ENCODE assay signal across 27 cellular contexts in the genomic region with DNA sequence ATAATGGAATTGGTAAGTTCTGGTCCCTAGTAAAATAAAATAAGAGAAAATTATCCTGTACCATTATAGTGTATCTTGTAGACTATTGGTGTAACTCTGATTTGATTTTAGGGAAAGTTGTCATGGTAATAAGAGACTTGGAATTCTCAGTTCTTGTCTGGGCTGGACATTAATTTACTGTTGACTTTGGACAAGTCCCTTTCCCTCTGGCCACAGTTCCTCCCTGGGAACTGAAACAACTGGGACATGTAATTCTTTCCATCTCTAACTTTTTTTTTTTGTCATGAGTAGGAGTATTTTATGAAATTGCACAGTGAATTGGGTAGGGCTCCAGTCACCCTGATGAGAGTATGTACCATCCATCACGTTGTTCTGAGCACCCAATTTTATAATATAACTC. TPM values are rescaled to one million over a fixed set of nuclear protein-coding genes. Genes with fewer than 3 reads are reported as not detected.
DNase-seq lines count a peak whose midpoint lies in the region; ATAC-seq and TF ChIP-seq lines count a peak whose summit lies in the region.
"Had no signal": no experiment of that assay in that cellular context is flagged by ENCODE, and none has a peak within 500 bp of the region (broad histone marks: within the 10 kb centered on the region; RNA-seq: fewer than 3 reads in every experiment).

No MANE protein-coding gene starts in this region.

- H3K9me3 ChIP-seq in esophagus muscularis mucosa (no peaks in the 10 kb centered on the region), thoracic aorta (no peaks in the 10 kb centered on the region)
- H3K9me3 ChIP-seq: BE2C, BLaER1 had no signal

- H3K36me3 Mint-ChIP-seq in chondrocyte (ENCODE audit: low read depth) = no peaks in the 10 kb centered on the region
- H3K36me3 Mint-ChIP-seq in type B pancreatic cell = no peaks in the 10 kb centered on the region
- H3K36me3 Mint-ChIP-seq in mesothelial cell of epicardium = no peaks in the 10 kb centered on the region
- H3K36me3 Mint-ChIP-seq: CD14-positive monocyte; CD4-positive, alpha-beta memory T cell; CD4-positive, CD25-positive, alpha-beta regulatory T cell; CD8-positive, alpha-beta memory T cell had no signal

- intact Hi-C loops in esophagus muscularis mucosa (cut with DNase I) = no loop called here

- H3K9me3 Mint-ChIP-seq in chondrocyte (ENCODE audit: low read depth) (no peaks in the 10 kb centered on the region), type B pancreatic cell (no peaks in the 10 kb centered on the region), mesothelial cell of epicardium (no peaks in the 10 kb centered on the region)
- H3K9me3 Mint-ChIP-seq: CD14-positive monocyte; CD4-positive, alpha-beta memory T cell; CD8-positive, alpha-beta memory T cell had no signal

- H3K36me3 ChIP-seq in esophagus muscularis mucosa (no peaks in the 10 kb centered on the region), thoracic aorta (no peaks in the 10 kb centered on the region)
- H3K36me3 ChIP-seq: BE2C, BLaER1 had no signal

- H3K4me1 Mint-ChIP-seq in chondrocyte (ENCODE audit: low read depth) = peaks cover 67% of the 10 kb centered on the region
- peaks cover 7% of the 10 kb centered on the region for H3K4me1 Mint-ChIP-seq in type B pancreatic cell (ENCODE audit: unreplicated experiment)
- H3K4me1 Mint-ChIP-seq in mesothelial cell of epicardium = peaks cover 18% of the 10 kb centered on the region
- H3K4me1 Mint-ChIP-seq: CD14-positive monocyte; CD4-positive, alpha-beta memory T cell had no signal

- no peak for TF ChIP-seq EP300 in esophagus muscularis mucosa (IDR thresholded peaks at IDR 0.05)

- H3K4me1 ChIP-seq in esophagus muscularis mucosa (no peaks in the 10 kb centered on the region), thoracic aorta (ENCODE audit: control insufficient read depth in 1 of 2, low read depth in 2 of 2) (peaks cover 34 to 56% of the 10 kb centered on the region in 2 donors)
- H3K4me1 ChIP-seq: BE2C, BLaER1 had no signal

- WGBS in esophagus muscularis mucosa = 62% methylated on average over 1 of the region's 1 CpG

- no peak for TF ChIP-seq POLR2A in esophagus muscularis mucosa (IDR thresholded peaks at IDR 0.05; ENCODE audit: low read depth)

- no peak for DNase-seq in chondrocyte (ENCODE audit: low spot score)
- DNase-seq in esophagus muscularis mucosa (ENCODE audit: extremely low spot score) = peak; percentile 26
- DNase-seq in thoracic aorta (ENCODE audit: low spot score) = no peak
- no peak for DNase-seq in type B pancreatic cell (ENCODE audit: extremely low spot score, unreplicated experiment)
- no peak for DNase-seq in mesothelial cell of epicardium (ENCODE audit: low spot score in 2 of 2, unreplicated experiment in 2 of 2)
- DNase-seq in RPMI8226 = no peak
- DNase-seq: 8988T; ACHN; BE2C; C1 segment of cervical spinal cord; CD4-positive, alpha-beta memory T cell; CD4-positive, CD25-positive, alpha-beta regulatory T cell; CD8-positive, alpha-beta memory T cell; COR-L47; DMS 273 treated with DMSO at 0.1 percent for 48 hours; DMS153; DMS53; DMS79; DND-41; EL; GDM1 had no signal

- no peak for TF ChIP-seq CTCF in chondrocyte (IDR thresholded peaks at IDR 0.05)
- no peak for TF ChIP-seq CTCF in esophagus muscularis mucosa (IDR thresholded peaks at IDR 0.05)
- no peak for TF ChIP-seq CTCF in thoracic aorta (IDR thresholded peaks at IDR 0.05)
- TF ChIP-seq CTCF in type B pancreatic cell (conservative IDR thresholded peaks at IDR 0.05) = no peak
- no peak for TF ChIP-seq CTCF in mesothelial cell of epicardium (IDR thresholded peaks at IDR 0.05; ENCODE audit: unreplicated experiment)

- ATAC-seq in thoracic aorta (ENCODE audit: insufficient number of reproducible peaks, low FRiP score, low read depth) = peak; percentile 59
- ATAC-seq: GM12878 had no signal

- H3K4me3 Mint-ChIP-seq in chondrocyte (ENCODE audit: unreplicated experiment) (no peak overlapping the region), type B pancreatic cell (no peak overlapping the region), mesothelial cell of epicardium (no peak overlapping the region)
- H3K4me3 Mint-ChIP-seq: CD14-positive monocyte; CD4-positive, alpha-beta memory T cell; CD4-positive, CD25-positive, alpha-beta regulatory T cell; CD8-positive, alpha-beta memory T cell had no signal

- H3K27me3 Mint-ChIP-seq in chondrocyte (ENCODE audit: low read depth) (peaks cover 3% of the 10 kb centered on the region), type B pancreatic cell (peaks cover 13% of the 10 kb centered on the region), mesothelial cell of epicardium (ENCODE audit: low read depth) (peaks cover 14% of the 10 kb centered on the region)

- H3K27me3 ChIP-seq in esophagus muscularis mucosa (no peaks in the 10 kb centered on the region), thoracic aorta (replicated peaks; ENCODE audit: insufficient read depth) (no peaks in the 10 kb centered on the region)
- H3K27me3 ChIP-seq: BE2C, BLaER1 had no signal

- H3K4me3 ChIP-seq in esophagus muscularis mucosa = no peak overlapping the region
- H3K4me3 ChIP-seq in thoracic aorta = no peak overlapping the region
- H3K4me3 ChIP-seq: BLaER1, GM12878 had no signal

- H3K27ac ChIP-seq in esophagus muscularis mucosa (replicated peaks in 1 of 4) (no peak overlapping the region), thoracic aorta (peak overlapping the region in 1 of 2 donors; percentile 60)
- H3K27ac ChIP-seq: BLaER1 had no signal

- H3K27ac Mint-ChIP-seq in chondrocyte (ENCODE audit: unreplicated experiment) (peak overlapping the region; percentile 75), type B pancreatic cell (no peak overlapping the region), mesothelial cell of epicardium (no peak overlapping the region)
- H3K27ac Mint-ChIP-seq: CD14-positive monocyte; CD4-positive, alpha-beta memory T cell; CD4-positive, CD25-positive, alpha-beta regulatory T cell; CD8-positive, alpha-beta memory T cell had no signal

RNA-seq across cellular contexts. Expression of a gene that starts 15.0 kb away (rescaled TPM):
- total RNA-seq in chondrocyte (not detected in 3 replicates), esophagus muscularis mucosa (not detected), thoracic aorta (not detected), type B pancreatic cell (ENCODE audit: low replicate concordance) (0.39 and 0.79 TPM in 2 replicates), mesothelial cell of epicardium (not detected in 3 replicates)
- total RNA-seq: A673; CD4-positive, alpha-beta memory T cell; CD4-positive, CD25-positive, alpha-beta regulatory T cell; CD8-positive, alpha-beta memory T cell; Daoy; G401; GM12878 had no signal
